In genomic region chr3:120420855-120421570, GRCh38 we compare ENCODE assay signal across 11 cellular contexts. TPM values are rescaled to one million over a fixed set of nuclear protein-coding genes. Genes with fewer than 3 reads are reported as not detected.
DNase-seq lines count a peak whose midpoint lies in the region; ATAC-seq and TF ChIP-seq lines count a peak whose summit lies in the region.
"Had no signal": no experiment of that assay in that cellular context is flagged by ENCODE, and none has a peak within 500 bp of the region (broad histone marks: within the 10 kb centered on the region; RNA-seq: fewer than 3 reads in every experiment).

No MANE protein-coding gene starts in this region.

- H3K9me3 Mint-ChIP-seq in chondrocyte (ENCODE audit: low read depth), result no peaks in the 10 kb centered on the region
- no peaks in the 10 kb centered on the region for H3K9me3 Mint-ChIP-seq in activated CD8-positive, alpha-beta T cell treated with anti-CD3 and anti-CD28 coated beads for 36 hours

- DNase-seq in HCT116 (ENCODE audit: low read depth, low spot score), result no peak
- no peak for DNase-seq in chondrocyte (ENCODE audit: low spot score)
- DNase-seq in inferior parietal cortex (ENCODE audit: extremely low spot score), result peak; percentile 69
- DNase-seq in COLO668 (lab: John Stamatoyannopoulos, UW; ENCODE audit: unreplicated experiment), result no peak
- no peak for DNase-seq in Karpas-422
- no peak for DNase-seq in activated CD8-positive, alpha-beta T cell treated with anti-CD3 and anti-CD28 coated beads for 36 hours
- DNase-seq in SHP77 treated with DMSO at 0.1 percent for 48 hours (lab: John Stamatoyannopoulos, UW), result no peak
- DNase-seq: DND-41 had no signal

- intact Hi-C loops in HCT116 (cut with micrococcal nuclease), result no loop called here
- intact Hi-C loops in activated CD8-positive, alpha-beta T cell treated with anti-CD3 and anti-CD28 coated beads for 36 hours (cut with micrococcal nuclease), result no loop called here

- POLR2A ChIA-PET in HCT116 (lab: Charles Lee), result interaction anchor here (1.1 kb wide), 1 partner anchor 176 kb away, joined by 3 read pairs; no protein-coding TSS in a partner anchor
- POLR2A ChIA-PET in activated CD8-positive, alpha-beta T cell treated with anti-CD3 and anti-CD28 coated beads for 36 hours (lab: Charles Lee), result no interaction called here

- RAD21 ChIA-PET in HCT116 (lab: Charles Lee; ENCODE audit: low non-redundant PET in 1 of 2, low total read pairs in 2 of 2, uncharacterized antibody in 2 of 2, unreplicated experiment in 2 of 2), result no interaction called here

- H3K4me1 Mint-ChIP-seq in chondrocyte (ENCODE audit: low read depth), result peaks cover 97% of the 10 kb centered on the region
- peaks cover 6% of the 10 kb centered on the region for H3K4me1 Mint-ChIP-seq in activated CD8-positive, alpha-beta T cell treated with anti-CD3 and anti-CD28 coated beads for 36 hours (ENCODE audit: low read depth)

- H3K27me3 ChIP-seq in HCT116 (ENCODE audit: insufficient read depth, low read length), result no peaks in the 10 kb centered on the region
- no peaks in the 10 kb centered on the region for H3K27me3 ChIP-seq in stomach smooth muscle (ENCODE audit: control insufficient read depth in 1 of 2, insufficient read depth in 2 of 2, low read length in 2 of 2)
- no peaks in the 10 kb centered on the region for H3K27me3 ChIP-seq in Karpas-422 (ENCODE audit: low read length)

- H3K9ac ChIP-seq in HCT116 (ENCODE audit: low read length) (no peak overlapping the region), stomach smooth muscle (ENCODE audit: low read length in 2 of 2) (peak overlapping the region in 1 of 2 donors; percentile 26), Karpas-422 (ENCODE audit: low read length) (no peak overlapping the region)

- no TSS peak for BruUV-seq in HCT116 (replicated peaks; lab: Mats Ljungman, UMichigan)

- no peaks in the 10 kb centered on the region for H4K20me1 ChIP-seq in HCT116 (ENCODE audit: insufficient read depth)
- no peaks in the 10 kb centered on the region for H4K20me1 ChIP-seq in Karpas-422 (ENCODE audit: insufficient read depth, low read depth, low read length)

- TF ChIP-seq POLR2A in HCT116 (IDR thresholded peaks at IDR 0.05; ENCODE audit: borderline replicate concordance, extremely low read depth, insufficient read depth, insufficient read length), result no peak

- TF ChIP-seq CTCF in HCT116 (IDR thresholded peaks at IDR 0.05 in 2 of 3, conservative IDR thresholded peaks at IDR 0.05 in 1 of 3; ENCODE audit: borderline replicate concordance in 1 of 3, insufficient read depth in 1 of 3, low read depth in 2 of 3, low read length in 2 of 3) (no peak), chondrocyte (IDR thresholded peaks at IDR 0.05) (peak; percentile 64)
- no peak for TF ChIP-seq CTCF in activated CD8-positive, alpha-beta T cell treated with anti-CD3 and anti-CD28 coated beads for 36 hours (IDR thresholded peaks at IDR 0.05)

- peak; percentile 6; the same call in 1 of the 2 replicates for TF ChIP-seq RAD21 in HCT116 (IDR thresholded peaks at IDR 0.05; ENCODE audit: low read depth)

- H3K4me3 ChIP-seq in HCT116 (replicated peaks in 1 of 2; ENCODE audit: low read depth in 1 of 2, low read length in 2 of 2) (no peak overlapping the region), stomach smooth muscle (ENCODE audit: low read length in 2 of 2) (peak overlapping the region in 1 of 2 donors; percentile 15), Karpas-422 (ENCODE audit: low read length) (no peak overlapping the region)

- H3K9me2 ChIP-seq in HCT116 (ENCODE audit: insufficient read depth) (no peaks in the 10 kb centered on the region), Karpas-422 (replicated peaks; ENCODE audit: insufficient read depth, low read length) (no peaks in the 10 kb centered on the region)

- H3K36me3 Mint-ChIP-seq in chondrocyte (ENCODE audit: low read depth), result peaks cover 24% of the 10 kb centered on the region
- no peaks in the 10 kb centered on the region for H3K36me3 Mint-ChIP-seq in activated CD8-positive, alpha-beta T cell treated with anti-CD3 and anti-CD28 coated beads for 36 hours (ENCODE audit: low read depth)

- CTCF ChIA-PET in HCT116 (lab: Charles Lee), result interaction anchor here (0.6 to 7.2 kb wide), 2 partner anchors 137 to 1126 kb away, joined by 3 to 157 read pairs; no protein-coding TSS in a partner anchor
- CTCF ChIA-PET in activated CD8-positive, alpha-beta T cell treated with anti-CD3 and anti-CD28 coated beads for 36 hours (lab: Charles Lee), result interaction anchor here (1.4 to 4.2 kb wide), 2 partner anchors 138 to 176 kb away, joined by 3 to 29 read pairs; no protein-coding TSS in a partner anchor

- no peak overlapping the region for H3K4me2 ChIP-seq in HCT116 (ENCODE audit: low read length)
- H3K4me2 ChIP-seq in Karpas-422 (ENCODE audit: low read depth, low read length, poor library complexity, severe bottlenecking), result no peak overlapping the region

- no peak overlapping the region for H2AFZ ChIP-seq in HCT116 (ENCODE audit: low read depth, low read length, poor library complexity, severe bottlenecking)
- no peak overlapping the region for H2AFZ ChIP-seq in Karpas-422 (ENCODE audit: low read length)

- peak overlapping the region; percentile 5 for H3K4me3 Mint-ChIP-seq in chondrocyte (ENCODE audit: unreplicated experiment)
- H3K4me3 Mint-ChIP-seq in activated CD8-positive, alpha-beta T cell treated with anti-CD3 and anti-CD28 coated beads for 36 hours, result no peak overlapping the region

- H3K27ac ChIP-seq in HCT116 (ENCODE audit: low read depth, low read length) (no peak overlapping the region), stomach smooth muscle (ENCODE audit: low read length) (peak overlapping the region; percentile 86), Karpas-422 (ENCODE audit: low read length) (no peak overlapping the region)
- H3K27ac ChIP-seq: neutrophil had no signal

- H3K27me3 Mint-ChIP-seq in chondrocyte (ENCODE audit: low read depth), result no peaks in the 10 kb centered on the region
- H3K27me3 Mint-ChIP-seq in activated CD8-positive, alpha-beta T cell treated with anti-CD3 and anti-CD28 coated beads for 36 hours, result no peaks in the 10 kb centered on the region

- H3K36me3 ChIP-seq in HCT116 (ENCODE audit: control insufficient read depth in 1 of 2, insufficient read depth in 2 of 2, low read length in 2 of 2) (no peaks in the 10 kb centered on the region), stomach smooth muscle (ENCODE audit: control insufficient read depth in 2 of 2, insufficient read depth in 2 of 2, low read length in 2 of 2) (peaks cover 0 to 5% of the 10 kb centered on the region in 2 donors), Karpas-422 (ENCODE audit: insufficient read depth, low read length) (no peaks in the 10 kb centered on the region)
- H3K36me3 ChIP-seq: neutrophil had no signal

- H3K4me1 ChIP-seq in HCT116 (ENCODE audit: control insufficient read depth in 1 of 2, insufficient read depth in 2 of 2, low read length in 2 of 2) (peaks cover 9 to 23% of the 10 kb centered on the region in 2 experiments), stomach smooth muscle (ENCODE audit: control insufficient read depth, insufficient read depth, low read length) (peaks cover 76% of the 10 kb centered on the region), Karpas-422 (ENCODE audit: low read length) (peaks cover 16% of the 10 kb centered on the region)

- H3K79me2 ChIP-seq in HCT116 (ENCODE audit: insufficient read depth, low read length) (no peaks in the 10 kb centered on the region), Karpas-422 (ENCODE audit: low read length) (no peaks in the 10 kb centered on the region)

- no peak for ATAC-seq in HCT116
- no peak for ATAC-seq in activated CD8-positive, alpha-beta T cell treated with anti-CD3 and anti-CD28 coated beads for 36 hours
- ATAC-seq: esophagus mucosa had no signal

- H3K27ac Mint-ChIP-seq in chondrocyte (ENCODE audit: unreplicated experiment), result peak overlapping the region; percentile 98
- no peak overlapping the region for H3K27ac Mint-ChIP-seq in activated CD8-positive, alpha-beta T cell treated with anti-CD3 and anti-CD28 coated beads for 36 hours

- H3K9me3 ChIP-seq in HCT116 (ENCODE audit: control insufficient read depth in 1 of 2, insufficient read depth in 1 of 2, low read depth in 1 of 2, low read length in 2 of 2) (no peaks in the 10 kb centered on the region), stomach smooth muscle (ENCODE audit: control insufficient read depth in 2 of 2, low read length in 2 of 2) (no peaks in the 10 kb centered on the region), Karpas-422 (ENCODE audit: low read length) (no peaks in the 10 kb centered on the region)
- H3K9me3 ChIP-seq: neutrophil had no signal

TF ChIP-seq in HCT116, 20 proteins besides CTCF, POLR2A, EP300 and RAD21 (continues in another document):
- TF ChIP-seq SRF (IDR thresholded peaks at IDR 0.05; ENCODE audit: low read depth), result no peak
- no peak for TF ChIP-seq ZBTB33 (IDR thresholded peaks at IDR 0.05; ENCODE audit: extremely low read depth, insufficient replicate concordance, low read length)
- TF ChIP-seq CEBPB (IDR thresholded peaks at IDR 0.05; ENCODE audit: low read depth), result no peak
- no peak for TF ChIP-seq FOSL1 (IDR thresholded peaks at IDR 0.05; ENCODE audit: low read depth)
- no peak for TF ChIP-seq CBX3 (IDR thresholded peaks at IDR 0.05; ENCODE audit: low read depth)
- TF ChIP-seq EZH2phosphoT487 (IDR thresholded peaks at IDR 0.05; ENCODE audit: borderline replicate concordance), result no peak
- no peak for TF ChIP-seq EGR1 (IDR thresholded peaks at IDR 0.05; ENCODE audit: low read depth)
- TF ChIP-seq POLR2AphosphoS5 (IDR thresholded peaks at IDR 0.05; ENCODE audit: low read depth, low read length), result no peak

RNA-seq across cellular contexts. Expression of gene FSTL1, which starts 29.8 kb away (rescaled TPM):
- total RNA-seq in HCT116 (2021; ENCODE audit: unreplicated experiment), result 20.7 TPM
- 22.7 and 23.4 TPM in 2 replicates for polyA plus RNA-seq in HCT116 (2012)
- 2,561 to 3,511 TPM (median 3,398 TPM) in 3 replicates for total RNA-seq in chondrocyte
- not detected in 2 replicates for total RNA-seq in Karpas-422 (2014; rRNA removed; shearing (Covaris generic); ENCODE audit: low replicate concordance)
- total RNA-seq in activated CD8-positive, alpha-beta T cell treated with anti-CD3 and anti-CD28 coated beads for 36 hours, result 1 to 10 TPM; 1.0 to 2.9 TPM

Comparison
In these comparisons a context has a peak if more than half of its experiments do, and no peak if none do; other contexts are left out.
1. RNA of gene FSTL1, which starts 29.8 kb away (total RNA-seq): 2,561 to 3,511 TPM in chondrocyte; 20.7 TPM in HCT116 (single experiment), 1.0 to 2.9 TPM in activated CD8-positive, alpha-beta T cell treated with anti-CD3 and anti-CD28 coated beads for 36 hours and not detected in Karpas-422; every median in the first group is over 100 times any median in the second.